Comparison of ENCODE assay signal across 32 cellular contexts in the genomic region with DNA sequence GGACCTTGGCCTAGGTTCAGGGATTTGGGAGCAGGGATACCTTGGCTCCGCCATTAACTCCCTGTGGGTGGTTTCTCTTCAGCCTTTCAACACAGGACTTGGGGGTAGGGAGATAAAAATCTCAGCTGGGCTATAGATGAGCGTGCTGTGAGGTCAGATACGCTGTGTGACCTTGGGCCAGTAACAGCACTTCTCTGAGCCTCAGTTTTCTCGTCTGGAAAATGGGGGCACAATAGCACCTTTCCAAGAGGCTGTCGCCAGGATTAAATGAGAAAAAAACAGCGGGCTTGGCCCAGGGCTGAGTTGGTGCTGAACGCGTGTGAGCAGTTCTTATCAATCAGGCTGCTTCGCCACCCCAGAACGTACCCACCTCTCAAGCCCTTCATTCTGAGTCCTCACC. TPM values are rescaled to one million over a fixed set of nuclear protein-coding genes. Genes with fewer than 3 reads are reported as not detected.
"Had no signal": no experiment of that assay in that cellular context is flagged by ENCODE, and none has a peak within 500 bp of the region (broad histone marks: within the 10 kb centered on the region; RNA-seq: fewer than 3 reads in every experiment).

No MANE protein-coding gene starts in this region.

- H3K36me3 ChIP-seq: colonic mucosa, esophagus squamous epithelium, gastrocnemius medialis, heart left ventricle, lower lobe of right lung had no signal

- H2AFZ ChIP-seq: hepatocyte had no signal

- ATAC-seq: effector memory CD8-positive, alpha-beta T cell; esophagus mucosa; gastrocnemius medialis; left colon; left lobe of liver; left ventricle myocardium superior; mucosa of descending colon; naive thymus-derived CD4-positive, alpha-beta T cell had no signal

- H3K79me2 ChIP-seq: hepatocyte had no signal

- H3K4me1 ChIP-seq: colonic mucosa, esophagus squamous epithelium, gastrocnemius medialis, heart left ventricle, lower lobe of right lung had no signal

- H3K27ac Mint-ChIP-seq: dendritic cell treated with granulocyte-macrophage colony-stimulating factor and Interleukin-4, amounts not matched to agents 40 ng/mL and 50 ng/mL, for 4 days; effector memory CD8-positive, alpha-beta T cell; endodermal cell; immature natural killer cell; mesothelial cell of epicardium; naive thymus-derived CD4-positive, alpha-beta T cell had no signal

- H3K4me1 Mint-ChIP-seq: immature natural killer cell, mesothelial cell of epicardium had no signal

- H3K4me2 ChIP-seq: hepatocyte had no signal

- H3K27ac ChIP-seq: colonic mucosa, epithelial cell of prostate, esophagus squamous epithelium, gastrocnemius medialis, heart left ventricle, hepatocyte, lower lobe of right lung had no signal

- H3K9me3 Mint-ChIP-seq: dendritic cell treated with granulocyte-macrophage colony-stimulating factor and Interleukin-4, amounts not matched to agents 40 ng/mL and 50 ng/mL, for 4 days; effector memory CD8-positive, alpha-beta T cell; endodermal cell; immature natural killer cell; mesothelial cell of epicardium; naive thymus-derived CD4-positive, alpha-beta T cell had no signal

- DNase-seq: colonic mucosa; cortex of kidney; effector CD8-positive, alpha-beta T cell; effector memory CD8-positive, alpha-beta T cell; endodermal cell; erythroblast; esophagus squamous epithelium; foreskin fibroblast; foreskin melanocyte; gastrocnemius medialis; heart left ventricle; hypothalamus; immature natural killer cell; islet precursor cell; kidney; kidney glomerular epithelial cell; left colon; left ventricle myocardium superior; lower lobe of right lung; mesenchymal stem cell; mucosa of descending colon; naive thymus-derived CD4-positive, alpha-beta T cell had no signal

- H3K27me3 ChIP-seq: colonic mucosa, hepatocyte had no signal

- H3K36me3 Mint-ChIP-seq: immature natural killer cell, mesothelial cell of epicardium had no signal

- H3K4me3 Mint-ChIP-seq: dendritic cell treated with granulocyte-macrophage colony-stimulating factor and Interleukin-4, amounts not matched to agents 40 ng/mL and 50 ng/mL, for 4 days; effector memory CD8-positive, alpha-beta T cell; endodermal cell; immature natural killer cell; mesothelial cell of epicardium; naive thymus-derived CD4-positive, alpha-beta T cell had no signal

- H3K4me3 ChIP-seq: colonic mucosa, esophagus squamous epithelium, gastrocnemius medialis, heart left ventricle, hepatocyte, lower lobe of right lung, mucosa of descending colon had no signal

- H3K9me3 ChIP-seq: colonic mucosa, esophagus squamous epithelium, gastrocnemius medialis, heart left ventricle, lower lobe of right lung, mucosa of descending colon had no signal

- FAIRE-seq: endometrium, kidney had no signal

RNA-seq across cellular contexts. Expression of a gene that starts 17.6 kb away (rescaled TPM):
- total RNA-seq: dermis microvascular lymphatic vessel endothelial cell, gastrocnemius medialis, glomerular endothelial cell, hepatocyte, left lobe of liver, lung microvascular endothelial cell had no signal
- polyA plus RNA-seq: immature natural killer cell; naive thymus-derived CD4-positive, alpha-beta T cell had no signal
